8 cellular contexts compared by ENCODE assay signal in the genomic region with DNA sequence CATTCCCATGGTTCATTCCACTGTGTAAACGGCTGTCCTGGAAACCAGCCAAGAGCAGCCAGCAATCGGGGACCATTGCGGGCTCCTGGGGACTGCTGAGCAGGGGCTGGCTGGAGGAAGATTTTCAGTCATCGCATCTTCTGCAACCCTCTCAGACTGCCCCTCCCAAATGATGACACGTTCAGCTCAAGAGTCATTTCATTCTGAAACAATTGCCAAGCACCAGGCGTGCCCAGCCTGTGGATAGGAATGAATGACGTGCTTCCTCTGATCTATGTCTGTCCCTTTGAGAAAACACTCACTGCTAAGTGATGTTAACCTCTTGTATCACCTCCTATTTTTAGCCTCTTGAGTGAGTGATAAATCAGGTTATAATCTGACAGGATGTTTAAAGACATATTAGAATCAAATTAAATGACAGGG.
A peak's percentile ranks its signal among the peaks of the same experiment; 100 is the strongest.
DNase-seq lines count a peak whose midpoint lies in the region; ATAC-seq and TF ChIP-seq lines count a peak whose summit lies in the region.

No MANE protein-coding gene starts in this region.

- ATAC-seq in RWPE2 (ENCODE audit: low read depth) = peak; percentile 98
- ATAC-seq in lower lobe of right lung = peak; percentile 66 to 71
- peak; percentile 94 for ATAC-seq in stimulated activated naive CD8-positive, alpha-beta T cell treated with anti-CD3 and anti-CD28 coated beads, Interleukin-15, amount 100 ng/mL, for 72 hours

- TF ChIP-seq CTCF in RWPE2 (IDR thresholded peaks at IDR 0.05; ENCODE audit: poor library complexity, severe bottlenecking) (no peak), lower lobe of right lung (IDR thresholded peaks at IDR 0.05) (no peak)

- H3K27ac Mint-ChIP-seq in stimulated activated naive CD8-positive, alpha-beta T cell treated with anti-CD3 and anti-CD28 coated beads, Interleukin-15, amount 100 ng/mL, for 72 hours = peak overlapping the region in 1 of 2 donors; percentile 93

- peak overlapping the region in 1 of 2 donors; percentile 70 for H3K4me3 Mint-ChIP-seq in stimulated activated naive CD8-positive, alpha-beta T cell treated with anti-CD3 and anti-CD28 coated beads, Interleukin-15, amount 100 ng/mL, for 72 hours

- H3K27me3 ChIP-seq in RWPE2 (ENCODE audit: insufficient read depth, poor library complexity, severe bottlenecking) = no peaks in the 10 kb centered on the region
- no peaks in the 10 kb centered on the region for H3K27me3 ChIP-seq in lower lobe of right lung (ENCODE audit: low read depth)

- peaks cover 27% of the 10 kb centered on the region for H3K27me3 Mint-ChIP-seq in stimulated activated naive CD8-positive, alpha-beta T cell treated with anti-CD3 and anti-CD28 coated beads, Interleukin-15, amount 100 ng/mL, for 72 hours

- H3K4me1 Mint-ChIP-seq in stimulated activated naive CD8-positive, alpha-beta T cell treated with anti-CD3 and anti-CD28 coated beads, Interleukin-15, amount 100 ng/mL, for 72 hours = peaks cover 47% of the 10 kb centered on the region

- intact Hi-C loops in lower lobe of right lung (cut with DNase I) = no loop called here

- peaks cover 10 to 19% of the 10 kb centered on the region in 2 donors for H3K9me3 Mint-ChIP-seq in stimulated activated naive CD8-positive, alpha-beta T cell treated with anti-CD3 and anti-CD28 coated beads, Interleukin-15, amount 100 ng/mL, for 72 hours

- no peaks in the 10 kb centered on the region for H3K9me3 ChIP-seq in RWPE2 (ENCODE audit: severe bottlenecking)
- no peaks in the 10 kb centered on the region for H3K9me3 ChIP-seq in lower lobe of right lung

- DNase-seq in NCI-H82 (lab: John Stamatoyannopoulos, UW) = peak; percentile 11
- DNase-seq in NCI-H82 treated with DMSO at 0.1 percent for 48 hours (lab: John Stamatoyannopoulos, UW; ENCODE audit: unreplicated experiment) = no peak
- DNase-seq in RWPE2 (ENCODE audit: low spot score) = peak; percentile 74
- peak; percentile 80 for DNase-seq in amniotic stem cell (lab: John Stamatoyannopoulos, UW)
- DNase-seq in lower lobe of right lung = no peak
- peak; percentile 21 to 85 for DNase-seq in stimulated activated naive CD8-positive, alpha-beta T cell treated with anti-CD3 and anti-CD28 coated beads, Interleukin-15, amount 100 ng/mL, for 72 hours
- no peak for DNase-seq in iPS-NIHi7 (ENCODE audit: extremely low spot score)
- DNase-seq in Kasumi-1 (lab: John Stamatoyannopoulos, UW) = no peak

- H3K27ac ChIP-seq in RWPE2 (ENCODE audit: poor library complexity, severe bottlenecking) = peak overlapping the region; percentile 43
- no peak overlapping the region for H3K27ac ChIP-seq in lower lobe of right lung

- H3K36me3 ChIP-seq in RWPE2 (ENCODE audit: low read depth) (no peaks in the 10 kb centered on the region), lower lobe of right lung (no peaks in the 10 kb centered on the region)

- no peak overlapping the region for H3K4me3 ChIP-seq in RWPE2 (ENCODE audit: severe bottlenecking)
- no peak overlapping the region for H3K4me3 ChIP-seq in lower lobe of right lung

- H3K4me1 ChIP-seq in RWPE2 (ENCODE audit: insufficient read depth, poor library complexity, severe bottlenecking) (peaks cover 14% of the 10 kb centered on the region), lower lobe of right lung (peaks cover 13% of the 10 kb centered on the region)

Comparison
In these comparisons a context has a peak if more than half of its experiments do, and no peak if none do; other contexts are left out.
1. DNase-seq: peak in NCI-H82 (single experiment), RWPE2 (single experiment), amniotic stem cell (single experiment) and stimulated activated naive CD8-positive, alpha-beta T cell treated with anti-CD3 and anti-CD28 coated beads, Interleukin-15, amount 100 ng/mL, for 72 hours (2 of 2); none in NCI-H82 treated with DMSO at 0.1 percent for 48 hours (single experiment), lower lobe of right lung (single experiment), iPS-NIHi7 (single experiment) and Kasumi-1 (0 of 2).
2. Peak in every context shown above with its lines, with median percentiles within 50 percentile points of each other: ATAC-seq.